ENCODE assay signal across 8 cellular contexts in genomic region chr20:5557123-5557522, GRCh38. TPM values are rescaled to one million over a fixed set of nuclear protein-coding genes. Genes with fewer than 3 reads are reported as not detected.
DNase-seq lines count a peak whose midpoint lies in the region; ATAC-seq and TF ChIP-seq lines count a peak whose summit lies in the region.

No MANE protein-coding gene starts in this region.

- POLR2A ChIA-PET in IMR-90 (lab: Charles Lee; ENCODE audit: unreplicated experiment), result no interaction called here

- no peak overlapping the region for H3K14ac ChIP-seq in IMR-90 (replicated peaks; ENCODE audit: low read depth, low read length)

- BruUV-seq in IMR-90 (replicated peaks; lab: Mats Ljungman, UMichigan), result TSS peak; percentile 15

- H3K27ac ChIP-seq in IMR-90 (ENCODE audit: insufficient read depth, low read length), result no peak overlapping the region

- no peak overlapping the region for H3K56ac ChIP-seq in IMR-90 (ENCODE audit: extremely low read depth, insufficient read depth, low read length)

- H4K20me1 ChIP-seq in IMR-90 (ENCODE audit: insufficient read depth, low read length), result no peaks in the 10 kb centered on the region; the same call in none of the 2 replicates

- no peak for TF ChIP-seq POLR2A in IMR-90 (IDR thresholded peaks at IDR 0.05; ENCODE audit: low read depth, low read length)

- no peak overlapping the region for H2BK120ac ChIP-seq in IMR-90 (ENCODE audit: low read depth, low read length)

- peaks cover 4 to 12% of the 10 kb centered on the region in 2 experiments for H3K79me1 ChIP-seq in IMR-90 (ENCODE audit: low read depth in 1 of 2, low read length in 2 of 2)

- DNase-seq in SIG-M5 treated with dmso at 0.1 percent for 504 hours (lab: John Stamatoyannopoulos, UW; ENCODE audit: unreplicated experiment) (peak; percentile 71), SIG-M5 (lab: John Stamatoyannopoulos, UW) (no peak), IMR-90 (peak; percentile 47), SW480 (ENCODE audit: low spot score) (peak; percentile 51), astrocyte of the hippocampus (ENCODE audit: low read depth, low spot score) (peak; percentile 62), inferior parietal cortex (ENCODE audit: extremely low spot score) (peak; percentile 49)
- DNase-seq in stimulated activated CD4-positive, alpha-beta T cell treated with anti-CD3 and anti-CD28 coated beads, Interleukin-4, amount 100 ng/mL, for 48 hours (ENCODE audit: low read depth in 2 of 2), result peak; percentile 20 to 28

- H3K9ac ChIP-seq in IMR-90 (ENCODE audit: low read depth, low read length), result no peak overlapping the region

- H3K9me3 ChIP-seq in IMR-90 (ENCODE audit: control insufficient read depth, insufficient read depth, low read length), result no peaks in the 10 kb centered on the region

- H4K5ac ChIP-seq in IMR-90 (ENCODE audit: low read depth, low read length), result no peak overlapping the region

- CTCF ChIA-PET in IMR-90 (lab: Yijun Ruan, JAX), result interaction anchor here (0.5 to 1.5 kb wide), 10 partner anchors 9 to 247 kb away, joined by 3 to 10 read pairs (median 4); no protein-coding TSS in a partner anchor

- dilution Hi-C loops in IMR-90 (cut with HindIII; ENCODE audit: low sequenced_read_pairs, unreplicated experiment), result no loop called here

- H3K9me1 ChIP-seq in IMR-90 (ENCODE audit: insufficient read depth, low read length), result 0 out of 2 replicates have a peak, but pooled peaks cover 6% of the 10 kb centered on the region

- H2BK5ac ChIP-seq in IMR-90 (ENCODE audit: low read depth, low read length, poor library complexity, severe bottlenecking), result no peak overlapping the region

- TF ChIP-seq RAD21 in IMR-90 (IDR thresholded peaks at IDR 0.05; ENCODE audit: low read length), result peak; percentile 71

- in situ Hi-C loops in IMR-90 (cut with MboI; ENCODE audit: low sequenced_read_pairs), result no loop called here

- WGBS in IMR-90 (ENCODE audit: extremely low coverage in 2 of 2, insufficient read length in 1 of 2), 2 experiments, result no CpG with 5 or more reads among the region's 1 CpG

- H2AFZ ChIP-seq in IMR-90 (replicated peaks; ENCODE audit: low read length, poor library complexity), result no peak overlapping the region

- H3K18ac ChIP-seq in IMR-90 (ENCODE audit: low read depth, low read length), result no peak overlapping the region

- H3K4ac ChIP-seq in IMR-90 (ENCODE audit: low read depth, low read length), result no peak overlapping the region

- H2AK5ac ChIP-seq in IMR-90 (ENCODE audit: low read depth, low read length), result no peak overlapping the region

- no peaks in the 10 kb centered on the region for H3K27me3 ChIP-seq in IMR-90 (ENCODE audit: control insufficient read depth, insufficient read depth, low read length)

- H2BK20ac ChIP-seq in IMR-90 (ENCODE audit: low read depth, low read length), result no peak overlapping the region

- no peak overlapping the region for H2AK9ac ChIP-seq in IMR-90 (replicated peaks; ENCODE audit: low read depth, low read length, poor library complexity)

- H4K91ac ChIP-seq in IMR-90 (ENCODE audit: insufficient read depth, low read depth, low read length), result no peak overlapping the region

- ATAC-seq in IMR-90 (ENCODE audit: low read depth), result peak; percentile 84
- ATAC-seq in HG03045 (IDR thresholded peaks at IDR 0.05; ENCODE audit: unreplicated experiment), result no peak

- TF ChIP-seq CTCF in IMR-90 (conservative IDR thresholded peaks at IDR 0.05; ENCODE audit: low read depth, low read length), result peak; percentile 59

- no peak overlapping the region for H4K8ac ChIP-seq in IMR-90 (ENCODE audit: low read depth in 2 of 2, low read length in 2 of 2)

- peaks cover 60% of the 10 kb centered on the region for H3K36me3 ChIP-seq in IMR-90 (ENCODE audit: control insufficient read depth, insufficient read depth, low read length)

- no peak overlapping the region for H2BK15ac ChIP-seq in IMR-90 (ENCODE audit: low read depth, low read length)

- no peak overlapping the region for H3K4me3 ChIP-seq in IMR-90 (ENCODE audit: insufficient read depth, low read depth, low read length)

- H3K4me1 ChIP-seq in IMR-90 (ENCODE audit: control insufficient read depth, insufficient read depth, low read length), result no peaks in the 10 kb centered on the region

- no peak overlapping the region for H3K4me2 ChIP-seq in IMR-90 (ENCODE audit: low read depth, low read length)

- intact Hi-C loops in IMR-90 (cut with micrococcal nuclease), result loop anchor here (1.0 kb wide), 1 partner anchor 231 kb away; no protein-coding TSS in a partner anchor

- H3K23ac ChIP-seq in IMR-90 (ENCODE audit: low read depth, low read length), result no peak overlapping the region

TF ChIP-seq in IMR-90, 13 proteins besides CTCF, POLR2A, EP300 and RAD21:
- no peak for TF ChIP-seq MAZ (IDR thresholded peaks at IDR 0.05; ENCODE audit: borderline replicate concordance, low read depth, low read length)
- peak; percentile 75 for TF ChIP-seq SMC3 (IDR thresholded peaks at IDR 0.05; ENCODE audit: low read depth, low read length)
- no peak for TF ChIP-seq RCOR1 (IDR thresholded peaks at IDR 0.05; ENCODE audit: insufficient replicate concordance, low read length)

RNA-seq across cellular contexts. Expression of gene GPCPD1, which starts 53.7 kb away (rescaled TPM):
- 10.8 and 15.6 TPM in 2 replicates for total RNA-seq in IMR-90 (2012; rRNA removed)
- 7.3 and 9.5 TPM in 2 replicates for polyA plus RNA-seq in IMR-90 (2012; rRNA removed)
- 1.3 and 1.7 TPM in 2 replicates for polyA plus RNA-seq in IMR-90 (2012; cell fraction: cytosol; rRNA removed)
- polyA plus RNA-seq in IMR-90 (2012; cell fraction: nucleus; rRNA removed; ENCODE audit: low replicate concordance), result 4.9 and 39.2 TPM in 2 replicates
